In genomic region chr10:110698782-110699201, GRCh38 we compare ENCODE assay signal across 17 cellular contexts. TPM values are rescaled to one million over a fixed set of nuclear protein-coding genes. Genes with fewer than 3 reads are reported as not detected.
"Had no signal": no experiment of that assay in that cellular context is flagged by ENCODE, and none has a peak within 500 bp of the region (broad histone marks: within the 10 kb centered on the region; RNA-seq: fewer than 3 reads in every experiment).

No MANE protein-coding gene starts in this region.

- H3K27ac Mint-ChIP-seq: activated CD8-positive, alpha-beta memory T cell treated with anti-CD3 and anti-CD28 coated beads, Interleukin-2, amount 10 ng/mL, durations not matched to agents 7 days and 5 days; activated naive CD8-positive, alpha-beta T cell treated with anti-CD3 and anti-CD28 coated beads, Interleukin-2, amount 10 ng/mL, durations not matched to agents 7 days and 5 days; stimulated activated effector memory CD8-positive, alpha-beta T cell treated with anti-CD3 and anti-CD28 coated beads, Interleukin-12 subunit alpha, Interleukin-12 subunit beta, amount 100 ng/mL, for 72 hours; T-cell; type B pancreatic cell had no signal

- H3K36me3 ChIP-seq: ascending aorta had no signal

- H3K4me3 Mint-ChIP-seq: activated CD8-positive, alpha-beta memory T cell treated with anti-CD3 and anti-CD28 coated beads, Interleukin-2, amount 10 ng/mL, durations not matched to agents 7 days and 5 days; activated naive CD8-positive, alpha-beta T cell treated with anti-CD3 and anti-CD28 coated beads, Interleukin-2, amount 10 ng/mL, durations not matched to agents 7 days and 5 days; activated T-cell treated with anti-CD3 and anti-CD28 coated beads, Interleukin-2, amount 50 U/mL, for 4 hours; neural crest cell; stimulated activated effector memory CD8-positive, alpha-beta T cell treated with anti-CD3 and anti-CD28 coated beads, Interleukin-12 subunit alpha, Interleukin-12 subunit beta, amount 100 ng/mL, for 72 hours; T-cell; type B pancreatic cell had no signal

- H3K36me3 Mint-ChIP-seq: activated CD8-positive, alpha-beta memory T cell treated with anti-CD3 and anti-CD28 coated beads, Interleukin-2, amount 10 ng/mL, durations not matched to agents 7 days and 5 days; activated naive CD8-positive, alpha-beta T cell treated with anti-CD3 and anti-CD28 coated beads, Interleukin-2, amount 10 ng/mL, durations not matched to agents 7 days and 5 days; stimulated activated effector memory CD8-positive, alpha-beta T cell treated with anti-CD3 and anti-CD28 coated beads, Interleukin-12 subunit alpha, Interleukin-12 subunit beta, amount 100 ng/mL, for 72 hours; T-cell; type B pancreatic cell had no signal

- H3K4me3 ChIP-seq: ascending aorta, smooth muscle cell had no signal

- H3K4me1 Mint-ChIP-seq: neural crest cell, T-cell had no signal

- H3K27me3 ChIP-seq: ascending aorta had no signal

- H3K4me1 ChIP-seq: ascending aorta had no signal

- H3K9me3 Mint-ChIP-seq: activated naive CD8-positive, alpha-beta T cell treated with anti-CD3 and anti-CD28 coated beads, Interleukin-2, amount 10 ng/mL, durations not matched to agents 7 days and 5 days; activated T-cell treated with anti-CD3 and anti-CD28 coated beads, Interleukin-2, amount 50 U/mL, for 4 hours; neural crest cell; stimulated activated effector memory CD8-positive, alpha-beta T cell treated with anti-CD3 and anti-CD28 coated beads, Interleukin-12 subunit alpha, Interleukin-12 subunit beta, amount 100 ng/mL, for 72 hours; T-cell; type B pancreatic cell had no signal

- H3K27me3 Mint-ChIP-seq: type B pancreatic cell had no signal

- H3K27ac ChIP-seq: epithelial cell of prostate had no signal

- DNase-seq: activated CD4-positive, alpha-beta T cell treated with anti-CD3 and anti-CD28 coated beads for 1 hour; activated CD4-positive, alpha-beta T cell treated with anti-CD3 and anti-CD28 coated beads, Interleukin-2, amount 50 U/mL, for 48 hours; activated CD8-positive, alpha-beta memory T cell treated with anti-CD3 and anti-CD28 coated beads, Interleukin-2, amount 10 ng/mL, durations not matched to agents 7 days and 5 days; activated gamma-delta T cell; activated naive CD8-positive, alpha-beta T cell treated with anti-CD3 and anti-CD28 coated beads, Interleukin-2, amount 10 ng/mL, durations not matched to agents 7 days and 5 days; activated T-cell treated with anti-CD3 and anti-CD28 coated beads, Interleukin-2, amount 50 U/mL, for 4 hours; effector memory CD4-positive, alpha-beta T cell; substantia nigra; T-cell; T1000 had no signal

- H3K9me3 ChIP-seq: ascending aorta had no signal

RNA-seq across cellular contexts. Expression of gene RBM20, which starts 54.7 kb away (rescaled TPM):
- total RNA-seq: bronchial epithelial cell had no signal
